11 cellular contexts compared by ENCODE assay signal in the genomic region with DNA sequence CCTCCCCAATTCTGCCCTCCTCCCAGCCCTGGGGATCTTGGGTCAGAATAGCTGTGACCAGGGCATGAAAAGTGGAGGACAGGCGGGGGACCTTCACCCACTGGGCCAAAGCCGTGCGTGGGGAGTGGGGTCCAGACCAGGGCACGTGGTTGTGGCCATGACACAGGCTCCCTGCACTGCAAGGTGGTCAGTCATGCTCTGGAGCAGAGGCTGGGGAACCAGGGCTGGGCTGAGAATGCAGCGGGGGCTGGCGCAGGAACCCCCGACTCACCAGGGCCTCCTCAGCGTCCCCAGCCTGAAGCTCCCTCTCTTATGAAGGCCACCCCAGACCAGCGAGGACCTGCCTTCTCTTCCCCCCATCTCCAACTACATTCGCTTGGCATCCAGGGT. TPM values are rescaled to one million over a fixed set of nuclear protein-coding genes. Genes with fewer than 3 reads are reported as not detected.
DNase-seq lines count a peak whose midpoint lies in the region; ATAC-seq and TF ChIP-seq lines count a peak whose summit lies in the region.
"Had no signal": no experiment of that assay in that cellular context is flagged by ENCODE, and none has a peak within 500 bp of the region (broad histone marks: within the 10 kb centered on the region; RNA-seq: fewer than 3 reads in every experiment).

No MANE protein-coding gene starts in this region.

- H3K9me3 ChIP-seq in muscle layer of colon (ENCODE audit: low read length) (no peaks in the 10 kb centered on the region), HAP-1 (no peaks in the 10 kb centered on the region)

- peaks cover 2% of the 10 kb centered on the region for H3K36me3 ChIP-seq in muscle layer of colon (ENCODE audit: insufficient read depth, low read length)
- peaks cover 5% of the 10 kb centered on the region for H3K36me3 ChIP-seq in HAP-1 (replicated peaks)
- H3K36me3 ChIP-seq: cardiac muscle cell had no signal

- peak overlapping the region; percentile 53 for H3K9ac ChIP-seq in muscle layer of colon (ENCODE audit: low read length)

- in situ Hi-C loops in HAP-1 (cut with MboI; ENCODE audit: low sequenced_read_pairs), result no loop called here

- no peaks in the 10 kb centered on the region for H3K27me3 ChIP-seq in muscle layer of colon (ENCODE audit: control insufficient read depth in 1 of 2, insufficient read depth in 2 of 2, low read length in 2 of 2)
- H3K27me3 ChIP-seq in HAP-1 (ENCODE audit: low read depth), result no peaks in the 10 kb centered on the region
- H3K27me3 ChIP-seq: cardiac muscle cell had no signal

- H3K4me1 Mint-ChIP-seq in activated T-helper 1 cell treated with anti-CD3 and anti-CD28 coated beads, Interleukin-12 subunit alpha, Interleukin-12 subunit beta, Interleukin-2, Interleukin-4 antibody, amounts not matched to agents 30 ng/mL and 10 ng/mL and 1 ng/mL, durations not matched to agents 14 hours and 24 hours and 36 hours (ENCODE audit: low read depth), result peaks cover 12% of the 10 kb centered on the region

- ATAC-seq in GM18858 (IDR thresholded peaks at IDR 0.05; ENCODE audit: unreplicated experiment), result no peak

- H3K4me1 ChIP-seq in muscle layer of colon (ENCODE audit: insufficient read depth, low read length), result peaks cover 19% of the 10 kb centered on the region
- no peaks in the 10 kb centered on the region for H3K4me1 ChIP-seq in HAP-1

- TF ChIP-seq CTCF in 22Rv1 (IDR thresholded peaks at IDR 0.05) (no peak), C4-2B (conservative IDR thresholded peaks at IDR 0.05) (no peak)

- no peaks in the 10 kb centered on the region for H3K36me3 Mint-ChIP-seq in activated T-helper 1 cell treated with anti-CD3 and anti-CD28 coated beads, Interleukin-12 subunit alpha, Interleukin-12 subunit beta, Interleukin-2, Interleukin-4 antibody, amounts not matched to agents 30 ng/mL and 10 ng/mL and 1 ng/mL, durations not matched to agents 14 hours and 24 hours and 36 hours (ENCODE audit: low read depth)

- no peak overlapping the region for H3K27ac Mint-ChIP-seq in activated T-helper 1 cell treated with anti-CD3 and anti-CD28 coated beads, Interleukin-12 subunit alpha, Interleukin-12 subunit beta, Interleukin-2, Interleukin-4 antibody, amounts not matched to agents 30 ng/mL and 10 ng/mL and 1 ng/mL, durations not matched to agents 14 hours and 24 hours and 36 hours

- H3K9me3 Mint-ChIP-seq in activated T-helper 1 cell treated with anti-CD3 and anti-CD28 coated beads, Interleukin-12 subunit alpha, Interleukin-12 subunit beta, Interleukin-2, Interleukin-4 antibody, amounts not matched to agents 30 ng/mL and 10 ng/mL and 1 ng/mL, durations not matched to agents 14 hours and 24 hours and 36 hours, result no peaks in the 10 kb centered on the region

- intact Hi-C loops in activated T-helper 1 cell treated with anti-CD3 and anti-CD28 coated beads, Interleukin-12 subunit alpha, Interleukin-12 subunit beta, Interleukin-2, Interleukin-4 antibody, amounts not matched to agents 30 ng/mL and 10 ng/mL and 1 ng/mL, durations not matched to agents 14 hours and 24 hours and 36 hours (cut with micrococcal nuclease), result no loop called here

- no peaks in the 10 kb centered on the region for H3K27me3 Mint-ChIP-seq in activated T-helper 1 cell treated with anti-CD3 and anti-CD28 coated beads, Interleukin-12 subunit alpha, Interleukin-12 subunit beta, Interleukin-2, Interleukin-4 antibody, amounts not matched to agents 30 ng/mL and 10 ng/mL and 1 ng/mL, durations not matched to agents 14 hours and 24 hours and 36 hours (ENCODE audit: insufficient read depth)

- DNase-seq in activated T-helper 1 cell treated with anti-CD3 and anti-CD28 coated beads, Interleukin-12 subunit alpha, Interleukin-12 subunit beta, Interleukin-2, Interleukin-4 antibody, amounts not matched to agents 30 ng/mL and 10 ng/mL and 1 ng/mL, durations not matched to agents 14 hours and 24 hours and 36 hours (ENCODE audit: low spot score), result no peak
- DNase-seq in OCI-M2 (lab: John Stamatoyannopoulos, UW; ENCODE audit: unreplicated experiment) (no peak), HAP-1 (ENCODE audit: low spot score in 2 of 2) (no peak), SK-N-DZ (ENCODE audit: low spot score) (no peak)
- DNase-seq: midbrain; stimulated activated CD4-positive, alpha-beta T cell treated with anti-CD3 and anti-CD28 coated beads, Interleukin-4, amount 100 ng/mL, for 4 hours had no signal

- peak overlapping the region; percentile 82 for H3K4me3 Mint-ChIP-seq in activated T-helper 1 cell treated with anti-CD3 and anti-CD28 coated beads, Interleukin-12 subunit alpha, Interleukin-12 subunit beta, Interleukin-2, Interleukin-4 antibody, amounts not matched to agents 30 ng/mL and 10 ng/mL and 1 ng/mL, durations not matched to agents 14 hours and 24 hours and 36 hours

- H3K4me3 ChIP-seq in muscle layer of colon (ENCODE audit: low read depth in 1 of 2, low read length in 2 of 2), result peak overlapping the region in 1 of 2 donors; percentile 23
- H3K4me3 ChIP-seq in HAP-1, result no peak overlapping the region
- H3K4me3 ChIP-seq: cardiac muscle cell had no signal

- H3K27ac ChIP-seq in 22Rv1, result peak overlapping the region; percentile 88; the same call in 1 of the 2 replicates
- H3K27ac ChIP-seq in C4-2B, result peak overlapping the region; percentile 99
- H3K27ac ChIP-seq in muscle layer of colon (ENCODE audit: low read depth, low read length), result no peak overlapping the region
- H3K27ac ChIP-seq: cardiac muscle cell had no signal

RNA-seq across cellular contexts. Expression of gene DVL1, which starts 2.7 kb away (rescaled TPM):
- total RNA-seq in activated T-helper 1 cell treated with anti-CD3 and anti-CD28 coated beads, Interleukin-12 subunit alpha, Interleukin-12 subunit beta, Interleukin-2, Interleukin-4 antibody, amounts not matched to agents 30 ng/mL and 10 ng/mL and 1 ng/mL, durations not matched to agents 14 hours and 24 hours and 36 hours, result 66.5 and 72.2 TPM in 2 replicates
- 38.4 and 48.5 TPM in 2 replicates for polyA plus RNA-seq in SK-N-DZ (2014; cell fraction: cytosol; rRNA removed)
- polyA plus RNA-seq in SK-N-DZ (2014; cell fraction: nucleus; rRNA removed), result 268 and 305 TPM in 2 replicates

RNA-seq across cellular contexts. Expression of gene MXRA8, which starts 11.9 kb away (rescaled TPM):
- total RNA-seq in activated T-helper 1 cell treated with anti-CD3 and anti-CD28 coated beads, Interleukin-12 subunit alpha, Interleukin-12 subunit beta, Interleukin-2, Interleukin-4 antibody, amounts not matched to agents 30 ng/mL and 10 ng/mL and 1 ng/mL, durations not matched to agents 14 hours and 24 hours and 36 hours, result 0.18 and 0.20 TPM in 2 replicates
- 134 and 140 TPM in 2 replicates for polyA plus RNA-seq in SK-N-DZ (2014; cell fraction: cytosol; rRNA removed)
- 385 and 502 TPM in 2 replicates for polyA plus RNA-seq in SK-N-DZ (2014; cell fraction: nucleus; rRNA removed)

RNA-seq across cellular contexts. Expression of gene TAS1R3, which starts 15.4 kb away (rescaled TPM):
- total RNA-seq in activated T-helper 1 cell treated with anti-CD3 and anti-CD28 coated beads, Interleukin-12 subunit alpha, Interleukin-12 subunit beta, Interleukin-2, Interleukin-4 antibody, amounts not matched to agents 30 ng/mL and 10 ng/mL and 1 ng/mL, durations not matched to agents 14 hours and 24 hours and 36 hours, result 0.22 and 0.34 TPM in 2 replicates
- 0.07 and 0.33 TPM in 2 replicates for polyA plus RNA-seq in SK-N-DZ (2014; cell fraction: cytosol; rRNA removed)
- polyA plus RNA-seq in SK-N-DZ (2014; cell fraction: nucleus; rRNA removed), result 0.54 and 0.69 TPM in 2 replicates

RNA-seq across cellular contexts. Expression of gene CPTP, which starts 21.9 kb away (rescaled TPM):
- 13.6 and 14.6 TPM in 2 replicates for total RNA-seq in activated T-helper 1 cell treated with anti-CD3 and anti-CD28 coated beads, Interleukin-12 subunit alpha, Interleukin-12 subunit beta, Interleukin-2, Interleukin-4 antibody, amounts not matched to agents 30 ng/mL and 10 ng/mL and 1 ng/mL, durations not matched to agents 14 hours and 24 hours and 36 hours
- polyA plus RNA-seq in SK-N-DZ (2014; cell fraction: cytosol; rRNA removed), result 10.0 and 10.7 TPM in 2 replicates
- polyA plus RNA-seq in SK-N-DZ (2014; cell fraction: nucleus; rRNA removed), result 5.8 and 6.7 TPM in 2 replicates

RNA-seq across cellular contexts. Expression of gene INTS11, which starts 22.0 kb away (rescaled TPM):
- 144 and 147 TPM in 2 replicates for total RNA-seq in activated T-helper 1 cell treated with anti-CD3 and anti-CD28 coated beads, Interleukin-12 subunit alpha, Interleukin-12 subunit beta, Interleukin-2, Interleukin-4 antibody, amounts not matched to agents 30 ng/mL and 10 ng/mL and 1 ng/mL, durations not matched to agents 14 hours and 24 hours and 36 hours
- polyA plus RNA-seq in SK-N-DZ (2014; cell fraction: cytosol; rRNA removed), result 73.2 and 97.2 TPM in 2 replicates
- 426 and 497 TPM in 2 replicates for polyA plus RNA-seq in SK-N-DZ (2014; cell fraction: nucleus; rRNA removed)
